ENCODE assay signal across 15 cellular contexts in the genomic region with DNA sequence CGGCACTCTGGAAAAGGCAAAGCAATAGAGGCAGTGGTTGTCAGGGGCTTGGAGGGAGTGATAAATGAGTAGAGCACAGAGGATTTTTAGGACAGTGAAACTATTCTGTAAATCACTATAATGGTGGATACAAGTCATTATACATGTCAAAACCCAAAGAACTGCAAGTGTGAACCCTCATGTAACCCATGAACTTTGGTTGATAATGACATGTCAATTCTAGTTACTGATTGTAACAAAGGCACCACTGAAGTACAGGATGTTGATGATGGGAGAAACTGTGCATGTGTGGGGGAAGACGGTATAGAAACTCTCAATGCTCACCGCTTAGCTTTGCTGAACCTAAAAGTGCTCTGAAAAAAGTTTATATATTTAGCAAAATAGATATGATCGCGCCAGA. TPM values are rescaled to one million over a fixed set of nuclear protein-coding genes. Genes with fewer than 3 reads are reported as not detected.
DNase-seq lines count a peak whose midpoint lies in the region; ATAC-seq and TF ChIP-seq lines count a peak whose summit lies in the region.
"Had no signal": no experiment of that assay in that cellular context is flagged by ENCODE, and none has a peak within 500 bp of the region (broad histone marks: within the 10 kb centered on the region; RNA-seq: fewer than 3 reads in every experiment).

No MANE protein-coding gene starts in this region.

- H3K9me3 ChIP-seq in SK-N-SH, result no peaks in the 10 kb centered on the region
- no peaks in the 10 kb centered on the region for H3K9me3 ChIP-seq in heart left ventricle
- H3K9me3 ChIP-seq: esophagus squamous epithelium, testis had no signal

- H2AFZ ChIP-seq in SK-N-SH (ENCODE audit: low read depth), result 0 out of 2 replicates have a peak overlapping the region, but pooled peaks have one; percentile 45
- peak overlapping the region; percentile 13 for H2AFZ ChIP-seq in KMS-11 (ENCODE audit: low read depth)

- H3K4me3 Mint-ChIP-seq in natural killer cell, result peak overlapping the region; percentile 79
- H3K4me3 Mint-ChIP-seq: brain had no signal

- TF ChIP-seq POLR2A in heart left ventricle (IDR thresholded peaks at IDR 0.05), result no peak

- H3K9me3 Mint-ChIP-seq in natural killer cell, result no peaks in the 10 kb centered on the region
- H3K9me3 Mint-ChIP-seq: brain had no signal

- H3K4me1 Mint-ChIP-seq in natural killer cell, result peaks cover 62 to 63% of the 10 kb centered on the region in 2 donors
- H3K4me1 Mint-ChIP-seq: brain had no signal

- CTCF ChIA-PET in SK-N-SH (lab: Yijun Ruan, JAX), result no interaction called here

- H3K36me3 Mint-ChIP-seq in natural killer cell, result no peaks in the 10 kb centered on the region
- H3K36me3 Mint-ChIP-seq: brain had no signal

- peak overlapping the region; percentile 2 to 47 for H3K27ac Mint-ChIP-seq in natural killer cell
- H3K27ac Mint-ChIP-seq: brain had no signal

- POLR2A ChIA-PET in SK-N-SH (lab: Yijun Ruan, JAX), result no interaction called here

- ATAC-seq in SK-N-SH treated with all-trans-retinoic acid at 6 μM for 48 hours (no peak), GM21576 (IDR thresholded peaks at IDR 0.05; ENCODE audit: unreplicated experiment) (peak; percentile 39), natural killer cell (peak; percentile 18 to 55 (median 48)), heart left ventricle (no peak)

- TF ChIP-seq EP300 in SK-N-SH (IDR thresholded peaks at IDR 0.05; ENCODE audit: borderline replicate concordance in 1 of 2, low read depth in 1 of 2, low read length in 1 of 2), result no peak

- WGBS in SK-N-SH (ENCODE audit: low lambda C conversion rate), result 89% methylated on average over 5 of the region's 5 CpGs
- WGBS in heart left ventricle, 4 donors, result 85 to 86% (median 85%) methylated on average over 5 of the region's 5 CpGs

- H3K4me3 ChIP-seq in SK-N-SH (ENCODE audit: low read depth in 2 of 2, low read length in 1 of 2), result no peak overlapping the region
- no peak overlapping the region for H3K4me3 ChIP-seq in KMS-11 (IDR thresholded peaks at IDR 0.05; ENCODE audit: insufficient read depth, low read depth, low read length)
- no peak overlapping the region for H3K4me3 ChIP-seq in heart left ventricle
- H3K4me3 ChIP-seq: esophagus squamous epithelium, testis had no signal

- H3F3A ChIP-seq in SK-N-SH (replicated peaks; ENCODE audit: insufficient read depth), result no peaks in the 10 kb centered on the region

- H3K27me3 ChIP-seq in SK-N-SH (ENCODE audit: insufficient read depth) (no peaks in the 10 kb centered on the region), KMS-11 (ENCODE audit: insufficient read depth, low read depth) (no peaks in the 10 kb centered on the region), heart left ventricle (no peaks in the 10 kb centered on the region)
- H3K27me3 ChIP-seq: esophagus squamous epithelium, testis had no signal

- intact Hi-C loops in natural killer cell (cut with micrococcal nuclease), result no loop called here
- intact Hi-C loops in heart left ventricle (cut with DNase I), result no loop called here

- no peak overlapping the region for H3K9ac ChIP-seq in SK-N-SH
- no peak overlapping the region for H3K9ac ChIP-seq in KMS-11

- H3K36me3 ChIP-seq in SK-N-SH (replicated peaks in 1 of 2; ENCODE audit: control insufficient read depth in 1 of 2, insufficient read depth in 2 of 2, low read length in 1 of 2) (no peaks in the 10 kb centered on the region), KMS-11 (ENCODE audit: insufficient read depth) (no peaks in the 10 kb centered on the region), heart left ventricle (no peaks in the 10 kb centered on the region)
- H3K36me3 ChIP-seq: esophagus squamous epithelium had no signal

- no peak for DNase-seq in SK-N-SH
- no peak for DNase-seq in natural killer cell
- DNase-seq in A172 (ENCODE audit: low spot score), result no peak
- DNase-seq in heart left ventricle, result no peak
- DNase-seq in NCI-H446 (lab: John Stamatoyannopoulos, UW), result no peak
- DNase-seq: esophagus squamous epithelium, NCI-H2081, testis had no signal

- no peaks in the 10 kb centered on the region for H3K4me1 ChIP-seq in SK-N-SH (ENCODE audit: control insufficient read depth in 1 of 2, insufficient read depth in 2 of 2, low read depth in 1 of 2, low read length in 1 of 2)
- peaks cover 92% of the 10 kb centered on the region for H3K4me1 ChIP-seq in KMS-11 (ENCODE audit: low read depth, poor library complexity, severe bottlenecking)
- peaks cover 0 to 40% (median 0%) of the 10 kb centered on the region in 12 donors for H3K4me1 ChIP-seq in heart left ventricle
- H3K4me1 ChIP-seq: testis had no signal

- H3K4me2 ChIP-seq in SK-N-SH (no peak overlapping the region), KMS-11 (peak overlapping the region; percentile 53)

- TF ChIP-seq CTCF in SK-N-SH (IDR thresholded peaks at IDR 0.05) (no peak), KMS-11 (conservative IDR thresholded peaks at IDR 0.05; ENCODE audit: low read depth, low read length) (no peak), natural killer cell (IDR thresholded peaks at IDR 0.05) (no peak), heart left ventricle (IDR thresholded peaks at IDR 0.05) (no peak)

- no peaks in the 10 kb centered on the region for H3K27me3 Mint-ChIP-seq in natural killer cell (ENCODE audit: low read depth in 2 of 2)

- H3K79me2 ChIP-seq in SK-N-SH (ENCODE audit: insufficient read depth) (no peaks in the 10 kb centered on the region), KMS-11 (ENCODE audit: insufficient read depth, low read depth) (0 out of 2 replicates have a peak, but pooled peaks cover 4% of the 10 kb centered on the region)

- TF ChIP-seq RAD21 in SK-N-SH (IDR thresholded peaks at IDR 0.05; ENCODE audit: low read length), result no peak

- H3K27ac ChIP-seq in SK-N-SH (ENCODE audit: low read depth in 2 of 2, low read length in 1 of 2), result no peak overlapping the region
- H3K27ac ChIP-seq in KMS-11, result peak overlapping the region; percentile 39
- no peak overlapping the region for H3K27ac ChIP-seq in heart left ventricle
- H3K27ac ChIP-seq: 22Rv1, esophagus squamous epithelium, RWPE1, testis had no signal

- no peaks in the 10 kb centered on the region for H4K20me1 ChIP-seq in SK-N-SH (ENCODE audit: insufficient read depth)
- no peaks in the 10 kb centered on the region for H4K20me1 ChIP-seq in KMS-11 (ENCODE audit: insufficient read depth)

- no peaks in the 10 kb centered on the region for H3K9me2 ChIP-seq in SK-N-SH

TF ChIP-seq in SK-N-SH, 30 proteins besides CTCF, POLR2A, EP300 and RAD21:
- TF ChIP-seq PBX3 (IDR thresholded peaks at IDR 0.05), result no peak
- TF ChIP-seq TCF12 (IDR thresholded peaks at IDR 0.05), result no peak
- no peak for TF ChIP-seq GABPA (IDR thresholded peaks at IDR 0.05; ENCODE audit: low read depth)

TF ChIP-seq in SK-N-SH treated with all-trans-retinoic acid at 6 μM for 48 hours, 23 proteins besides CTCF, POLR2A, EP300 and RAD21:
- no peak for TF ChIP-seq TOX (CRISPR knock-in tag; IDR thresholded peaks at IDR 0.05; ENCODE audit: borderline replicate concordance)
- TF ChIP-seq ZNF565 (CRISPR knock-in tag; conservative IDR thresholded peaks at IDR 0.05; ENCODE audit: low read depth), result no peak
- TF ChIP-seq, protein P1, sequence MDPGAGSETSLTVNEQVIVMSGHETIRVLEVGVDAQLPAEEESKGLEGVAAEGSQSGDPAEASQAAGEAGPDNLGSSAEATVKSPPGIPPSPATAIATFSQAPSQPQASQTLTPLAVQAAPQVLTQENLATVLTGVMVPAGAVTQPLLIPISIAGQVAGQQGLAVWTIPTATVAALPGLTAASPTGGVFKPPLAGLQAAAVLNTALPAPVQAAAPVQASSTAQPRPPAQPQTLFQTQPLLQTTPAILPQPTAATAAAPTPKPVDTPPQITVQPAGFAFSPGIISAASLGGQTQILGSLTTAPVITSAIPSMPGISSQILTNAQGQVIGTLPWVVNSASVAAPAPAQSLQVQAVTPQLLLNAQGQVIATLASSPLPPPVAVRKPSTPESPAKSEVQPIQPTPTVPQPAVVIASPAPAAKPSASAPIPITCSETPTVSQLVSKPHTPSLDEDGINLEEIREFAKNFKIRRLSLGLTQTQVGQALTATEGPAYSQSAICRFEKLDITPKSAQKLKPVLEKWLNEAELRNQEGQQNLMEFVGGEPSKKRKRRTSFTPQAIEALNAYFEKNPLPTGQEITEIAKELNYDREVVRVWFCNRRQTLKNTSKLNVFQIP (CRISPR knock-in tag; IDR thresholded peaks at IDR 0.05; ENCODE audit: borderline replicate concordance, low read depth), result no peak
- TF ChIP-seq OSR1 (CRISPR knock-in tag; IDR thresholded peaks at IDR 0.05), result no peak
- no peak for TF ChIP-seq ZFP3 (CRISPR knock-in tag; IDR thresholded peaks at IDR 0.05)
- TF ChIP-seq ISL1 (CRISPR knock-in tag; IDR thresholded peaks at IDR 0.05), result no peak
- no peak for TF ChIP-seq ZC3H10 (CRISPR knock-in tag; IDR thresholded peaks at IDR 0.05)

RNA-seq across cellular contexts. Expression of gene BTLA, which starts 36.0 kb away (rescaled TPM):
- polyA plus RNA-seq in SK-N-SH (2012; rRNA removed) (not detected in 2 replicates), heart left ventricle (not detected)
- 0.07 TPM in 1 of 2 replicates, not detected in the other for polyA plus RNA-seq in SK-N-SH (2012; cell fraction: cytosol; rRNA removed)
- polyA plus RNA-seq in SK-N-SH (2012; cell fraction: nucleus; rRNA removed), result not detected in 2 replicates
- total RNA-seq in natural killer cell (1 to 10 TPM in 1 of 3 donors, under 1 TPM in 2; 0.56 to 4.0 (median 0.59) TPM), heart left ventricle (under 1 TPM in 3 of 9 donors, not detected in 6; 0.20 to 0.80 (median 0.29) TPM)
- not detected in 2 replicates for total RNA-seq in A172 (2014; rRNA removed; shearing (Covaris generic))
- total RNA-seq: osteocyte had no signal

Comparison
In these comparisons a context has a peak if more than half of its experiments do, and no peak if none do; other contexts are left out.
1. ATAC-seq: peak in GM21576 (single experiment) and natural killer cell (3 of 3); none in SK-N-SH treated with all-trans-retinoic acid at 6 μM for 48 hours (single experiment) and heart left ventricle (0 of 4).